Comparison of ENCODE assay signal across 24 cellular contexts in genomic region chr11:44969853-44970252, GRCh38. TPM values are rescaled to one million over a fixed set of nuclear protein-coding genes. Genes with fewer than 3 reads are reported as not detected.
A peak's percentile ranks its signal among the peaks of the same experiment; 100 is the strongest.
DNase-seq lines count a peak whose midpoint lies in the region; ATAC-seq, FAIRE-seq and TF ChIP-seq lines count a peak whose summit lies in the region.
"Had no signal": no experiment of that assay in that cellular context is flagged by ENCODE, and none has a peak within 500 bp of the region (broad histone marks: within the 10 kb centered on the region; RNA-seq: fewer than 3 reads in every experiment).

No MANE protein-coding gene starts in this region.

- peak overlapping the region; percentile 21 for H3K18ac ChIP-seq in neuronal stem cell (ENCODE audit: low read length)

- H2AK5ac ChIP-seq in neuronal stem cell (ENCODE audit: low read depth, low read length): no peak overlapping the region

- TF ChIP-seq CTCF in HL-60 (IDR thresholded peaks at IDR 0.05; ENCODE audit: insufficient read depth, low read length) (no peak), lower lobe of right lung (IDR thresholded peaks at IDR 0.05) (no peak)

- peak overlapping the region; percentile 34 for H3K27ac ChIP-seq in HL-60 (replicated peaks)
- H3K27ac ChIP-seq in neuronal stem cell (replicated peaks; ENCODE audit: low read length): no peak overlapping the region
- no peak overlapping the region for H3K27ac ChIP-seq in small intestine (ENCODE audit: low read depth in 1 of 2, low read length in 1 of 2)
- H3K27ac ChIP-seq in lower lobe of right lung: no peak overlapping the region
- H3K27ac ChIP-seq: A549; BLaER1 treated with 17β-estradiol and CSF1 and Interleukin-3, amounts not matched to agents 10 nM and 100 nM had no signal

- H3K4me3 ChIP-seq in HL-60 (replicated peaks; ENCODE audit: insufficient read depth, low read length): no peak overlapping the region
- no peak overlapping the region for H3K4me3 ChIP-seq in neuronal stem cell (ENCODE audit: low read length in 2 of 2)
- H3K4me3 ChIP-seq in small intestine (ENCODE audit: low read depth in 1 of 2, low read length in 2 of 2): no peak overlapping the region
- no peak overlapping the region for H3K4me3 ChIP-seq in lower lobe of right lung
- H3K4me3 ChIP-seq: A549; BLaER1 treated with 17β-estradiol and CSF1 and Interleukin-3, amounts not matched to agents 10 nM and 100 nM; GM12878 had no signal

- H3K14ac ChIP-seq in neuronal stem cell (ENCODE audit: low read length): no peak overlapping the region

- no peak overlapping the region for H4K8ac ChIP-seq in neuronal stem cell (ENCODE audit: low read depth, low read length)

- no peak overlapping the region for H3K23ac ChIP-seq in neuronal stem cell (ENCODE audit: low read depth, low read length, poor library complexity)

- no peak overlapping the region for H3K4me2 ChIP-seq in neuronal stem cell (ENCODE audit: insufficient read depth, low read length, poor library complexity, severe bottlenecking)
- H3K4me2 ChIP-seq: A549 had no signal

- no peak overlapping the region for H2BK15ac ChIP-seq in neuronal stem cell (ENCODE audit: low read length)

- H3K27me3 ChIP-seq in HL-60 (ENCODE audit: insufficient read depth, poor library complexity, severe bottlenecking): no peaks in the 10 kb centered on the region
- H3K27me3 ChIP-seq in neuronal stem cell (ENCODE audit: control insufficient read depth in 3 of 3, insufficient read depth in 3 of 3, low read depth in 1 of 3, low read length in 3 of 3): peaks cover 0 to 47% (median 0%) of the 10 kb centered on the region in 3 experiments
- no peaks in the 10 kb centered on the region for H3K27me3 ChIP-seq in small intestine (ENCODE audit: control insufficient read depth in 2 of 2, insufficient read depth in 2 of 2, low read length in 2 of 2)
- H3K27me3 ChIP-seq in lower lobe of right lung (ENCODE audit: low read depth): no peaks in the 10 kb centered on the region
- H3K27me3 ChIP-seq: BE2C; BLaER1 treated with 17β-estradiol and CSF1 and Interleukin-3, amounts not matched to agents 10 nM and 100 nM had no signal

- H4K91ac ChIP-seq in neuronal stem cell (ENCODE audit: low read depth, low read length, poor library complexity): no peak overlapping the region

- H3K79me1 ChIP-seq in neuronal stem cell (ENCODE audit: low read depth, low read length): no peaks in the 10 kb centered on the region

- intact Hi-C loops in left colon (cut with DNase I, micrococcal nuclease): no loop called here
- intact Hi-C loops in lower lobe of right lung (cut with DNase I): no loop called here
- intact Hi-C loops in posterior vena cava (cut with DNase I): loop anchor here in 1 of 2 donors (10.0 kb wide), 2 partner anchors 55 to 705 kb away; no protein-coding TSS in a partner anchor

- peak; percentile 68 for ATAC-seq in left colon
- no peak for ATAC-seq in lower lobe of right lung
- no peak for ATAC-seq in GM21529 (IDR thresholded peaks at IDR 0.05; ENCODE audit: unreplicated experiment)
- ATAC-seq: A549, GM12878 had no signal

- no peak overlapping the region for H2BK5ac ChIP-seq in neuronal stem cell (ENCODE audit: low read length)

- H3K4me1 ChIP-seq in neuronal stem cell (ENCODE audit: control insufficient read depth in 2 of 2, insufficient read depth in 1 of 2, low read depth in 1 of 2, low read length in 2 of 2) (peaks cover 9 to 16% of the 10 kb centered on the region in 2 donors), small intestine (ENCODE audit: control insufficient read depth in 2 of 2, insufficient read depth in 1 of 2, low read depth in 1 of 2, low read length in 1 of 2) (peaks cover 3 to 7% of the 10 kb centered on the region in 2 donors), lower lobe of right lung (peaks cover 3% of the 10 kb centered on the region)
- H3K4me1 ChIP-seq: A549, BE2C had no signal

- DNase-seq in HL-60 (ENCODE audit: low read depth in 1 of 2, low spot score in 1 of 2) (no peak), left colon (no peak), neuronal stem cell (ENCODE audit: low spot score) (no peak), small intestine (peak; percentile 45), lower lobe of right lung (no peak), posterior vena cava (ENCODE audit: low spot score) (no peak)
- DNase-seq: 8988T; ACHN; AML-193; BE2C; CD4-positive, alpha-beta T cell; CD8-positive, alpha-beta memory T cell; DMS 273 treated with DMSO at 0.1 percent for 48 hours; DMS79; EL; GDM1; GOT3; H7; HCEC 1CT had no signal

- no peaks in the 10 kb centered on the region for H3K9me3 ChIP-seq in neuronal stem cell (replicated peaks in 1 of 2; ENCODE audit: control insufficient read depth in 2 of 2, insufficient read depth in 1 of 2, low read depth in 1 of 2, low read length in 2 of 2)
- H3K9me3 ChIP-seq in small intestine (ENCODE audit: control insufficient read depth, low read depth): no peaks in the 10 kb centered on the region
- no peaks in the 10 kb centered on the region for H3K9me3 ChIP-seq in lower lobe of right lung
- H3K9me3 ChIP-seq: A549; BE2C; BLaER1 treated with 17β-estradiol and CSF1 and Interleukin-3, amounts not matched to agents 10 nM and 100 nM had no signal

- no CpG with 5 or more reads among the region's 5 CpGs for WGBS in neuronal stem cell (ENCODE audit: extremely low coverage in 2 of 2, insufficient read length in 2 of 2, insufficient replicate concordance in 1 of 2), 2 donors
- 16 to 62% (median 47%) methylated on average over 5 of the region's 5 CpGs for WGBS in small intestine, 3 donors

- H2BK12ac ChIP-seq in neuronal stem cell (ENCODE audit: low read length): no peak overlapping the region

- H2BK120ac ChIP-seq in neuronal stem cell (ENCODE audit: low read depth, low read length): no peak overlapping the region

- no peak for FAIRE-seq in small intestine (lab: Jason Lieb, UNC)
- FAIRE-seq: A549, D721Med, GM12878 had no signal

- no peak overlapping the region for H2AFZ ChIP-seq in neuronal stem cell (ENCODE audit: low read length)

- H3K4ac ChIP-seq in neuronal stem cell (ENCODE audit: low read length): no peak overlapping the region

- H3K36me3 ChIP-seq in neuronal stem cell (replicated peaks in 1 of 2; ENCODE audit: control insufficient read depth in 2 of 2, insufficient read depth in 2 of 2, low read length in 2 of 2) (no peaks in the 10 kb centered on the region), small intestine (ENCODE audit: control insufficient read depth in 2 of 2, insufficient read depth in 2 of 2, low read length in 2 of 2) (no peaks in the 10 kb centered on the region), lower lobe of right lung (no peaks in the 10 kb centered on the region)
- H3K36me3 ChIP-seq: BE2C; BLaER1 treated with 17β-estradiol and CSF1 and Interleukin-3, amounts not matched to agents 10 nM and 100 nM had no signal

- H3K9ac ChIP-seq in neuronal stem cell (ENCODE audit: low read depth, low read length, poor library complexity): no peak overlapping the region
- H3K9ac ChIP-seq: BLaER1 treated with 17β-estradiol and CSF1 and Interleukin-3, amounts not matched to agents 10 nM and 100 nM had no signal

RNA-seq across cellular contexts. Expression of gene TP53I11, which starts 19.2 kb away (rescaled TPM):
- 10 to 100 TPM; 69.8 to 91.7 TPM for total RNA-seq in left colon
- polyA plus RNA-seq in neuronal stem cell (2013, experiment 1 of 2): 235 TPM
- polyA plus RNA-seq in neuronal stem cell (2013, experiment 2 of 2): 227 TPM
- polyA plus RNA-seq in small intestine: 100 to 1,000 TPM in 1 of 3 donors, 10 to 100 TPM in 1, 1 to 10 TPM in 1; 6.8 to 105 (median 11.2) TPM
- total RNA-seq in lower lobe of right lung: 103 TPM
- total RNA-seq in posterior vena cava: 100 to 1,000 TPM; 107 to 186 TPM
